ENCODE assay signal across 17 cellular contexts in the genomic region with DNA sequence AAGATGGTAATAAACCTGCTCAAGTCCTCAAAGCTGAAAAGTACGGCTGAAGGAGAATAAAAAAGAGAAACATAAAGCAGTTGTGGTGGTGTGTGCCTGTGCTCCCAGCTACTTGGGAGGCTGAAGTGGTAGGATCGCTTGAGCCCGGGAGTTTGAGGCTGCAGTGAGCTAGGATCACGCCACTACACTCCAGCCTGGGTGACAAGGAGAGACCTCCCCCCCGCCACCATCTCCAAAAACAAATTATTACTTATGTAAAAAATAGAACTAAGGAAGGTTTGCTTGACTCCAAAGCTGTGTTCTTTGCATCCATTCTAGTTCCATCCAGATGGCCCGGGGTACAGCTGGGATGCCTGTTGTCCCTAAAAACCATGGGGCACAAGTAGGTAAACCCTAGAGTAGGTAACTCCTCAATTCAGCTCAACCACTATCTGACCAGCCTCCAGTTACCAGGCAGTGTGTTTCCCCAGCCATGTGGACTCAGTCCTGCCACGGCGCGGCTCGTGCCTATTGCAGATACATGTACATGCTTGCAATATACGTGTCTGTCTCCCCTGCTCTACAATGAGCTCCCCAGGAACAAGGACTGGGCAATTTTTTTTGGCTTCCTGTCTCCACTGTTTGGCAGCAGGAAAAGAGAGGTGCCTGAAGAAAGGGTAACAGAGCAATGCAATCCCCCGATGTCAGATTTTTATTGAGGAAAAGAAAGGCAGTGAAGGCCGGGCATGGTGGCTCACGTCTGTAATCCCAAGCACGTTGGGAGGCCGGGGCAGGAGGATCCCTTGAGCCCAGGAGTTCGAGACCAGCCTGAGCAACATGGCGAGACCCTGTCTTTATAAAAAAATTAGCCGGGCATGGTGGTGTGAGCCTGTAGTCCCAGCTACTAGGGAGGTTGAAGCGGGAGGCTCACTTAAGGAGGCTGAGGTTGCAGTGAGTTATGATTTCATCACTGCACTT.
A peak's percentile ranks its signal among the peaks of the same experiment; 100 is the strongest.
DNase-seq lines count a peak whose midpoint lies in the region; ATAC-seq and TF ChIP-seq lines count a peak whose summit lies in the region.
"Had no signal": no experiment of that assay in that cellular context is flagged by ENCODE, and none has a peak within 500 bp of the region (broad histone marks: within the 10 kb centered on the region; RNA-seq: fewer than 3 reads in every experiment).

No MANE protein-coding gene starts in this region.

- H3K4me3 ChIP-seq in heart right ventricle, result no peak overlapping the region
- H3K4me3 ChIP-seq in neural progenitor cell, result no peak overlapping the region
- H3K4me3 ChIP-seq in vagina, result no peak overlapping the region
- H3K4me3 ChIP-seq: body of pancreas had no signal

- peaks cover 21% of the 10 kb centered on the region for H3K4me1 Mint-ChIP-seq in neural progenitor cell

- H3K4me1 ChIP-seq in heart right ventricle (peaks cover 8 to 41% (median 30%) of the 10 kb centered on the region in 9 donors), neural progenitor cell (no peaks in the 10 kb centered on the region), vagina (peaks cover 32% of the 10 kb centered on the region)

- peak overlapping the region in 8 of 10 donors; percentile 64 to 94 (median 88) for H3K27ac ChIP-seq in heart right ventricle
- no peak overlapping the region for H3K27ac ChIP-seq in neural progenitor cell
- H3K27ac ChIP-seq in vagina, result peak overlapping the region; percentile 64

- H3K36me3 Mint-ChIP-seq in neural progenitor cell, result no peaks in the 10 kb centered on the region

- DNase-seq in heart right ventricle (no peak), left ventricle myocardium superior (no peak), neural progenitor cell (ENCODE audit: low spot score) (no peak), vagina (ENCODE audit: extremely low spot score in 2 of 2) (no peak), GM20000 (ENCODE audit: low spot score) (no peak)
- DNase-seq: ACHN; activated CD8-positive, alpha-beta T cell treated with anti-CD3 and anti-CD28 coated beads, Interleukin-2, amount 10 ng/mL, durations not matched to agents 7 days and 5 days; effector CD8-positive, alpha-beta T cell; NCI-H187 treated with DMSO at 0.1 percent for 48 hours; NCI-H748 treated with DMSO at 0.1 percent for 48 hours; stimulated activated CD4-positive, alpha-beta T cell treated with anti-CD3 and anti-CD28 coated beads, Interleukin-4, amount 100 ng/mL, for 4 hours; stimulated activated naive CD4-positive, alpha-beta T cell; T1000 had no signal

- H3K4me3 Mint-ChIP-seq in neural progenitor cell, result peak overlapping the region; percentile 63
- H3K4me3 Mint-ChIP-seq: activated CD8-positive, alpha-beta T cell treated with anti-CD3 and anti-CD28 coated beads, Interleukin-2, amount 10 ng/mL, durations not matched to agents 7 days and 5 days had no signal

- H3K9me3 ChIP-seq in heart right ventricle (peaks cover 0 to 5% (median 0%) of the 10 kb centered on the region in 11 donors), neural progenitor cell (ENCODE audit: low read depth) (no peaks in the 10 kb centered on the region), vagina (no peaks in the 10 kb centered on the region)
- H3K9me3 ChIP-seq: body of pancreas had no signal

- H3K27me3 Mint-ChIP-seq in neural progenitor cell (ENCODE audit: insufficient read depth, low read depth), result peaks cover 21% of the 10 kb centered on the region

- H2AFZ ChIP-seq in neural progenitor cell (replicated peaks), result no peak overlapping the region

- no peak for TF ChIP-seq POLR2A in vagina (IDR thresholded peaks at IDR 0.05)

- no peaks in the 10 kb centered on the region for H3K36me3 ChIP-seq in heart right ventricle
- no peaks in the 10 kb centered on the region for H3K36me3 ChIP-seq in neural progenitor cell
- H3K36me3 ChIP-seq in vagina, result no peaks in the 10 kb centered on the region

- no peaks in the 10 kb centered on the region for H3K79me2 ChIP-seq in neural progenitor cell (ENCODE audit: low read depth)

- intact Hi-C loops in heart right ventricle (cut with DNase I) (no loop called here), left ventricle myocardium superior (cut with micrococcal nuclease) (no loop called here), vagina (cut with DNase I) (no loop called here)

- no peak overlapping the region for H3K4me2 ChIP-seq in neural progenitor cell

- no peak overlapping the region for H3K9ac ChIP-seq in neural progenitor cell

- ATAC-seq in heart right ventricle (no peak), left ventricle myocardium superior (no peak), esophagus mucosa (peak; percentile 62), GM21381 (IDR thresholded peaks at IDR 0.05; ENCODE audit: unreplicated experiment) (no peak), HG02870 (IDR thresholded peaks at IDR 0.05; ENCODE audit: unreplicated experiment) (no peak)
- ATAC-seq: activated CD8-positive, alpha-beta T cell treated with anti-CD3 and anti-CD28 coated beads, Interleukin-2, amount 10 ng/mL, durations not matched to agents 7 days and 5 days had no signal

- H3K9me3 Mint-ChIP-seq in neural progenitor cell, result peaks cover 3% of the 10 kb centered on the region

- TF ChIP-seq CTCF in heart right ventricle (IDR thresholded peaks at IDR 0.05) (no peak), neural progenitor cell (IDR thresholded peaks at IDR 0.05) (no peak), vagina (IDR thresholded peaks at IDR 0.05) (no peak), GM20000 (IDR thresholded peaks at IDR 0.05; ENCODE audit: extremely low read depth, missing control alignments) (no peak)

- H3K27ac Mint-ChIP-seq in neural progenitor cell, result no peak overlapping the region
- H3K27ac Mint-ChIP-seq: activated CD8-positive, alpha-beta T cell treated with anti-CD3 and anti-CD28 coated beads, Interleukin-2, amount 10 ng/mL, durations not matched to agents 7 days and 5 days had no signal

- H4K20me1 ChIP-seq in neural progenitor cell (ENCODE audit: low read depth), result no peaks in the 10 kb centered on the region

- H3K27me3 ChIP-seq in heart right ventricle (no peaks in the 10 kb centered on the region), neural progenitor cell (peaks cover 49% of the 10 kb centered on the region), vagina (no peaks in the 10 kb centered on the region)
- H3K27me3 ChIP-seq: body of pancreas had no signal

- 89 to 92% methylated on average over 20 of the region's 20 CpGs for WGBS in heart right ventricle, 2 donors

- peaks cover 36% of the 10 kb centered on the region for H3F3A ChIP-seq in neural progenitor cell (ENCODE audit: low read depth)
